In genomic region chr15:56244237-56244810, GRCh38 we compare ENCODE assay signal across 8 cellular contexts. TPM values are rescaled to one million over a fixed set of nuclear protein-coding genes. Genes with fewer than 3 reads are reported as not detected.
A peak's percentile ranks its signal among the peaks of the same experiment; 100 is the strongest.
DNase-seq lines count a peak whose midpoint lies in the region; ATAC-seq lines count a peak whose summit lies in the region.

No MANE protein-coding gene starts in this region.

- no peaks in the 10 kb centered on the region for H3K9me3 Mint-ChIP-seq in IgD-negative memory B cell
- H3K9me3 Mint-ChIP-seq in activated naive CD8-positive, alpha-beta T cell treated with anti-CD3 and anti-CD28 coated beads, Interleukin-2, amount 10 ng/mL, durations not matched to agents 7 days and 5 days: no peaks in the 10 kb centered on the region

- intact Hi-C loops in head of caudate nucleus (cut with DNase I): loop anchor here (10.0 kb wide), 1 partner anchor 250 kb away; the partner anchor contains the start of gene NEDD4

- ATAC-seq in activated naive CD8-positive, alpha-beta T cell treated with anti-CD3 and anti-CD28 coated beads, Interleukin-2, amount 10 ng/mL, durations not matched to agents 7 days and 5 days (ENCODE audit: low read depth): peak; percentile 16
- ATAC-seq in GM21381 (IDR thresholded peaks at IDR 0.05; ENCODE audit: unreplicated experiment) (no peak), HG03159 (IDR thresholded peaks at IDR 0.05; ENCODE audit: unreplicated experiment) (no peak)

- POLR2A ChIA-PET in activated naive CD8-positive, alpha-beta T cell treated with anti-CD3 and anti-CD28 coated beads, Interleukin-2, amount 10 ng/mL, durations not matched to agents 7 days and 5 days (lab: Charles Lee): interaction anchor here (0.6 to 2.1 kb wide), 8 partner anchors 11 to 925 kb away, joined by 3 to 11 read pairs (median 4); partner anchors contain the start of genes MNS1, PIGB and PIGBOS1

- H3K36me3 Mint-ChIP-seq in IgD-negative memory B cell: no peaks in the 10 kb centered on the region
- H3K36me3 Mint-ChIP-seq in activated naive CD8-positive, alpha-beta T cell treated with anti-CD3 and anti-CD28 coated beads, Interleukin-2, amount 10 ng/mL, durations not matched to agents 7 days and 5 days: peaks cover 5% of the 10 kb centered on the region

- H3K27ac Mint-ChIP-seq in IgD-negative memory B cell: peak overlapping the region; percentile 78 to 95 (median 85)
- peak overlapping the region; percentile 99 for H3K27ac Mint-ChIP-seq in activated naive CD8-positive, alpha-beta T cell treated with anti-CD3 and anti-CD28 coated beads, Interleukin-2, amount 10 ng/mL, durations not matched to agents 7 days and 5 days

- DNase-seq in DMS53 (lab: John Stamatoyannopoulos, UW) (peak; percentile 71), RKO (ENCODE audit: low spot score) (peak; percentile 77), head of caudate nucleus (peak; percentile 39 to 91 (median 71)), nucleus accumbens (lab: John Stamatoyannopoulos, UW) (peak in 55 of 56 donors; percentile 17 to 83 (median 59))
- DNase-seq in activated naive CD8-positive, alpha-beta T cell treated with anti-CD3 and anti-CD28 coated beads, Interleukin-2, amount 10 ng/mL, durations not matched to agents 7 days and 5 days: peak; percentile 45

- no peaks in the 10 kb centered on the region for H3K27me3 Mint-ChIP-seq in IgD-negative memory B cell
- no peaks in the 10 kb centered on the region for H3K27me3 Mint-ChIP-seq in activated naive CD8-positive, alpha-beta T cell treated with anti-CD3 and anti-CD28 coated beads, Interleukin-2, amount 10 ng/mL, durations not matched to agents 7 days and 5 days

- H3K4me1 Mint-ChIP-seq in IgD-negative memory B cell: peaks cover 23 to 35% (median 31%) of the 10 kb centered on the region in 3 donors
- peaks cover 34% of the 10 kb centered on the region for H3K4me1 Mint-ChIP-seq in activated naive CD8-positive, alpha-beta T cell treated with anti-CD3 and anti-CD28 coated beads, Interleukin-2, amount 10 ng/mL, durations not matched to agents 7 days and 5 days

- peak overlapping the region; percentile 81 to 95 (median 92) for H3K4me3 Mint-ChIP-seq in IgD-negative memory B cell
- peak overlapping the region; percentile 84 for H3K4me3 Mint-ChIP-seq in activated naive CD8-positive, alpha-beta T cell treated with anti-CD3 and anti-CD28 coated beads, Interleukin-2, amount 10 ng/mL, durations not matched to agents 7 days and 5 days

RNA-seq across cellular contexts. Expression of gene RFX7, which starts 0.6 kb away (rescaled TPM):
- 3.4 TPM for polyA plus RNA-seq in IgD-negative memory B cell
- total RNA-seq in activated naive CD8-positive, alpha-beta T cell treated with anti-CD3 and anti-CD28 coated beads, Interleukin-2, amount 10 ng/mL, durations not matched to agents 7 days and 5 days: 10 to 100 TPM; 40.4 to 42.5 TPM
